22 cellular contexts compared by ENCODE assay signal in genomic region chr22:25976346-25976745, GRCh38.
"Had no signal": no experiment of that assay in that cellular context is flagged by ENCODE, and none has a peak within 500 bp of the region (broad histone marks: within the 10 kb centered on the region; RNA-seq: fewer than 3 reads in every experiment).

No MANE protein-coding gene starts in this region.

- DNase-seq: hypothalamus; immature natural killer cell; kidney; left colon; left lung; lower lobe of right lung; mammary epithelial cell; mesenchymal stem cell; naive thymus-derived CD8-positive, alpha-beta T cell; nucleus accumbens; pancreas; posterior cingulate gyrus; retina; right cardiac atrium; stimulated activated CD4-positive, alpha-beta T cell treated with anti-CD3 and anti-CD28 coated beads, Interleukin-12 subunit alpha, Interleukin-12 subunit beta, amount 100 ng/mL, for 4 hours; stimulated activated CD4-positive, alpha-beta T cell treated with anti-CD3 and anti-CD28 coated beads, Interleukin-15, amount 100 ng/mL, for 24 hours; stimulated activated CD4-positive, alpha-beta T cell treated with anti-CD3 and anti-CD28 coated beads, Interleukin-2, amount 100 ng/mL, for 24 hours; stimulated activated CD4-positive, alpha-beta T cell treated with anti-CD3 and anti-CD28 coated beads, Interleukin-4, amount 100 ng/mL, for 1 hour; stimulated activated naive B cell treated with anti-CD40 and anti-IgM and Interleukin-4, amounts not matched to agents 10 μg/mL and 1 μg/mL and 100 μg/mL, for 72 hours; tibial artery; trophoblast cell; upper lobe of right lung had no signal
